ENCODE assay signal across 8 cellular contexts in the genomic region with DNA sequence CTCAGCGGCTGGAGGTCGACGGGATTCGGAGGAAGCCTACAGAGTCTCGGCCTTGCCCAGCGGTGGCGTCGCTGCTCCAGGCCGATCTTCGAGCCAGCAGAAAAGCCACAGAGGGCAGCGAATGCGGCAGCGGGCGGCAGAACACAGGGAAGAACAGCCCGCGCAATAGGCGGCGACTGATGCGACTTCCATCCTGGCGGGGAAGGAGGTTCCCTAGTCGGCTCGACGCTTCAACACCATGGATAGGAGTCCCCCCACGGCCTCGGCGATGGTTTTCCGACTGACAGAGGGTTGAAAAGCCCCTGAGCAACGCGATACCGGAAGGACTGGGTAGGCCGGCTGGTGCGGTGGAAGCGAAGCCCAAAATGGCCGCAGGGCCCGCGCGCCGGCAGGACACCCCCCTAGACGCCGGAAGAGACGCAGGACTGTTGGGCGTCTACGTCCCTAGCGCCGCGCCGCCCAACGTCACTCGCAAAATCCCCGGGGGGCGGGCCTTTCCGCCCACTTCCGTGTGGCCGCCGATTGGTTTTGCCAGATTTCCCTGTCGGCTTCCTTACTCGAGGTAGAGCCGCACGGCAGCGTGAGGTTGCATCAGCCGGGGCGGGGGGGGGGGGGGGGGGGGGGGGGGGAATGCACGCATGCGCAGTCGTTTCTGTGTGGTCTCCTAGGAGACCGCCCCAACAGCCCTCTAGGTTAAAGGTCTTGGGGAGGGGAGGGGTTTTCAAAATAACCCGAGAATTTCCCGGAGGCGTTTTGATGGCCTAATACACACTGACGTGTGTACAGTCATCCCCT. TPM values are rescaled to one million over a fixed set of nuclear protein-coding genes. Genes with fewer than 3 reads are reported as not detected.
DNase-seq lines count a peak whose midpoint lies in the region; ATAC-seq and TF ChIP-seq lines count a peak whose summit lies in the region.

A gene (minus strand): TSS at position 367 of the 795 bp plus-strand sequence. CDS start 406 bp downstream, outside the sequence.

- peaks cover 11 to 25% of the 10 kb centered on the region in 2 donors for H3K4me1 Mint-ChIP-seq in effector memory CD8-positive, alpha-beta T cell (ENCODE audit: low read depth in 2 of 2)
- peaks cover 18% of the 10 kb centered on the region for H3K4me1 Mint-ChIP-seq in memory B cell

- H3K4me3 Mint-ChIP-seq in effector memory CD8-positive, alpha-beta T cell: peak within 1 kb of the TSS; percentile 95 to 99
- peak within 1 kb of the TSS; percentile 99 for H3K4me3 Mint-ChIP-seq in memory B cell

- ATAC-seq in effector memory CD8-positive, alpha-beta T cell (replicated peaks): peak; percentile 87
- peak; percentile 82 for ATAC-seq in memory B cell (ENCODE audit: low read depth)

- H3K27me3 Mint-ChIP-seq in effector memory CD8-positive, alpha-beta T cell: no peaks in the 10 kb centered on the region
- no peaks in the 10 kb centered on the region for H3K27me3 Mint-ChIP-seq in memory B cell

- no peaks in the 10 kb centered on the region for H3K9me3 Mint-ChIP-seq in effector memory CD8-positive, alpha-beta T cell
- no peaks in the 10 kb centered on the region for H3K9me3 Mint-ChIP-seq in memory B cell

- no peak for TF ChIP-seq CTCF in GM20000 (IDR thresholded peaks at IDR 0.05; ENCODE audit: extremely low read depth, missing control alignments)

- peak within 1 kb of the TSS; percentile 99 to 100 for H3K27ac Mint-ChIP-seq in effector memory CD8-positive, alpha-beta T cell
- H3K27ac Mint-ChIP-seq in memory B cell: peak within 1 kb of the TSS; percentile 100

- peak; percentile 97 for DNase-seq in CMK (ENCODE audit: low read depth)
- peak; percentile 92 for DNase-seq in GM20000 (ENCODE audit: low spot score)
- DNase-seq in HT1080 (ENCODE audit: low read depth): peak; percentile 99
- peak; percentile 97 for DNase-seq in NOMO-1 treated with DMSO at 0.1 percent for 48 hours (lab: John Stamatoyannopoulos, UW; ENCODE audit: unreplicated experiment)
- peak; percentile 94 to 96 for DNase-seq in activated CD8-positive, alpha-beta memory T cell treated with anti-CD3 and anti-CD28 coated beads for 4 hours (ENCODE audit: low read depth in 2 of 2)
- peak; percentile 95 to 97 (median 96) for DNase-seq in effector memory CD8-positive, alpha-beta T cell
- DNase-seq in memory B cell (ENCODE audit: low spot score in 2 of 2): peak; percentile 92 to 98
- peak; percentile 89 for DNase-seq in stimulated activated CD8-positive, alpha-beta memory T cell treated with anti-CD3 and anti-CD28 coated beads, Interleukin-12 subunit alpha, Interleukin-12 subunit beta, amount 100 ng/mL, for 24 hours (ENCODE audit: extremely low read depth)

- H3K36me3 Mint-ChIP-seq in effector memory CD8-positive, alpha-beta T cell (ENCODE audit: insufficient read depth): peaks cover 54% of the 10 kb centered on the region
- peaks cover 8% of the 10 kb centered on the region for H3K36me3 Mint-ChIP-seq in memory B cell

RNA-seq across cellular contexts. Expression of the gene that starts here (rescaled TPM):
- 21.3 and 27.4 TPM in 2 replicates for total RNA-seq in HT1080 (2014; rRNA removed; shearing (Covaris generic))
- polyA plus RNA-seq in HT1080 (2015; cell fraction: cytosol; rRNA removed): 32.1 and 37.9 TPM in 2 replicates
- polyA plus RNA-seq in HT1080 (2015; cell fraction: nucleus; rRNA removed): 38.7 and 43.0 TPM in 2 replicates

Comparison
In these comparisons a context has a peak if more than half of its experiments do, and no peak if none do; other contexts are left out.
1. Peak in every context shown above with its lines: DNase-seq and ATAC-seq.